Comparison of ENCODE assay signal across 21 cellular contexts in the genomic region with DNA sequence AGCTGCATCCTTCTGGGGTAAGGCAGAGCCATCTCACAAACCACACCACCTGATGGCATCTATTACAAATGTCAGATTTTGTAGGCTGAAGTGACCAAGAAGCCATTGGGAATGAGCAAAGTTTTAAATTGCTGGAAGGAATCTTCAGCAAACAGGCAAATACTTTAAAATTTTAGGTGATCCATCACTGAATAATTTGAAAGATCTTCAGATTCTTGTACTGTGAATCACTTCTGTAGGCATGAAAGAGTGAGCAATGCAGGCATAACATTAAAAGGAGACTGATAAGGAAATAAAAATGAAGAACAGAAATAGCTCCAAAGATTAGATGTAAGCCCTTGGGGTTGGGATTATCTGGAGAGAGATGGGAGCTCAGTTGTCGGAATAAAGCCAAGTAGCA. TPM values are rescaled to one million over a fixed set of nuclear protein-coding genes. Genes with fewer than 3 reads are reported as not detected.
DNase-seq lines count a peak whose midpoint lies in the region; ATAC-seq, FAIRE-seq and TF ChIP-seq lines count a peak whose summit lies in the region.
"Had no signal": no experiment of that assay in that cellular context is flagged by ENCODE, and none has a peak within 500 bp of the region (broad histone marks: within the 10 kb centered on the region; RNA-seq: fewer than 3 reads in every experiment).

No MANE protein-coding gene starts in this region.

- H3K79me1 ChIP-seq in IMR-90 (ENCODE audit: low read depth in 1 of 2, low read length in 2 of 2): no peaks in the 10 kb centered on the region

- H4K5ac ChIP-seq in IMR-90 (ENCODE audit: low read depth, low read length): no peak overlapping the region

- H2AFZ ChIP-seq in IMR-90 (replicated peaks; ENCODE audit: low read length, poor library complexity): peak overlapping the region; percentile 62
- no peak overlapping the region for H2AFZ ChIP-seq in astrocyte (ENCODE audit: low read depth, low read length)

- peak overlapping the region; percentile 54; the same call in 2 of the 3 replicates for H2BK15ac ChIP-seq in IMR-90 (ENCODE audit: low read depth, low read length)

- in situ Hi-C loops in IMR-90 (cut with MboI; ENCODE audit: low sequenced_read_pairs): no loop called here

- H2BK120ac ChIP-seq in IMR-90 (ENCODE audit: low read depth, low read length): peak overlapping the region; percentile 45

- no peaks in the 10 kb centered on the region for H3K36me3 ChIP-seq in IMR-90 (ENCODE audit: control insufficient read depth, insufficient read depth, low read length)
- no peaks in the 10 kb centered on the region for H3K36me3 ChIP-seq in astrocyte (ENCODE audit: insufficient read depth, low read length)

- H3K4me3 Mint-ChIP-seq in astrocyte (ENCODE audit: unreplicated experiment): no peak overlapping the region
- H3K4me3 Mint-ChIP-seq: dendritic cell treated with granulocyte-macrophage colony-stimulating factor and Interleukin-4, amounts not matched to agents 40 ng/mL and 50 ng/mL, for 4 days had no signal

- H3K9me3 ChIP-seq in IMR-90 (ENCODE audit: control insufficient read depth, insufficient read depth, low read length): no peaks in the 10 kb centered on the region
- H3K9me3 ChIP-seq in astrocyte (ENCODE audit: insufficient read depth, low read depth, low read length): no peaks in the 10 kb centered on the region

- H4K20me1 ChIP-seq in IMR-90 (ENCODE audit: insufficient read depth, low read length) (no peaks in the 10 kb centered on the region), astrocyte (ENCODE audit: insufficient read depth, low read length) (no peaks in the 10 kb centered on the region)

- H2AK9ac ChIP-seq in IMR-90 (replicated peaks; ENCODE audit: low read depth, low read length, poor library complexity): no peak overlapping the region

- whole genome bisulfite sequencing in IMR-90 (ENCODE audit: extremely low coverage in 2 of 2, insufficient read length in 1 of 2), 2 experiments: no CpG with 5 or more reads among the region's 1 CpG

- H3K4me1 ChIP-seq in IMR-90 (ENCODE audit: control insufficient read depth, insufficient read depth, low read length) (peaks cover 3% of the 10 kb centered on the region; the same call in 1 of the 2 replicates), astrocyte (ENCODE audit: insufficient read depth, low read length) (peaks cover 20% of the 10 kb centered on the region)

- no peak overlapping the region for H3K56ac ChIP-seq in IMR-90 (ENCODE audit: extremely low read depth, insufficient read depth, low read length)

- no peaks in the 10 kb centered on the region for H3K9me3 Mint-ChIP-seq in astrocyte (ENCODE audit: unreplicated experiment)
- H3K9me3 Mint-ChIP-seq: activated T-helper 2 cell treated with anti-CD3 and anti-CD28 coated beads, Interferon-gamma antibody, Interleukin-2, Interleukin-4, amounts not matched to agents 10 μg/mL and 5 μg/mL and 100 μg/mL, durations not matched to agents 14 hours and 24 hours and 36 hours; dendritic cell treated with granulocyte-macrophage colony-stimulating factor and Interleukin-4, amounts not matched to agents 40 ng/mL and 50 ng/mL, for 4 days had no signal

- H3K36me3 Mint-ChIP-seq in astrocyte (ENCODE audit: low read depth, unreplicated experiment): no peaks in the 10 kb centered on the region

- H2BK5ac ChIP-seq in IMR-90 (ENCODE audit: low read depth, low read length, poor library complexity, severe bottlenecking): no peak overlapping the region

- no peak overlapping the region; the same call in 1 of the 2 replicates for H3K18ac ChIP-seq in IMR-90 (ENCODE audit: low read depth, low read length)

- no peak overlapping the region for H2AK5ac ChIP-seq in IMR-90 (ENCODE audit: low read depth, low read length)

- H3K27ac ChIP-seq in IMR-90 (ENCODE audit: insufficient read depth, low read length) (no peak overlapping the region), astrocyte (ENCODE audit: low read depth, low read length) (no peak overlapping the region)

- peak; percentile 69 for FAIRE-seq in astrocyte (lab: Jason Lieb, UNC)
- FAIRE-seq: urothelium cell line had no signal

- 0 out of 2 replicates have a peak overlapping the region, but pooled peaks have one; percentile 13 for H3K14ac ChIP-seq in IMR-90 (replicated peaks; ENCODE audit: low read depth, low read length)

- H3K4ac ChIP-seq in IMR-90 (ENCODE audit: low read depth, low read length): peak overlapping the region; percentile 62

- H4K8ac ChIP-seq in IMR-90 (ENCODE audit: low read depth in 2 of 2, low read length in 2 of 2): peak overlapping the region in 1 of 2 experiments; percentile 72; a peak in 2 of 4 replicates

- peak; percentile 60 for DNase-seq in AG08395 (ENCODE audit: low spot score)
- peak; percentile 51 for DNase-seq in IMR-90
- peak; percentile 66 for DNase-seq in astrocyte (ENCODE audit: low read depth)
- peak; percentile 40 for DNase-seq in kidney glomerular epithelial cell (lab: John Stamatoyannopoulos, UW)
- DNase-seq in NCI-H345 (lab: John Stamatoyannopoulos, UW): no peak
- no peak for DNase-seq in middle frontal gyrus (ENCODE audit: extremely low spot score, low spot score)
- DNase-seq in SIG-M5 treated with dmso at 0.1 percent for 504 hours (lab: John Stamatoyannopoulos, UW; ENCODE audit: unreplicated experiment): no peak
- DNase-seq: activated CD4-positive, CD25-positive, alpha-beta regulatory T cell; activated CD8-positive, alpha-beta memory T cell treated with anti-CD3 and anti-CD28 coated beads for 24 hours; anterior cingulate cortex; hippocampal formation; left cardiac atrium; NCI-H510A treated with DMSO at 0.1 percent for 48 hours; posterior cingulate gyrus; stimulated activated CD4-positive, alpha-beta T cell treated with anti-CD3 and anti-CD28 coated beads, Interleukin-12 subunit alpha, Interleukin-12 subunit beta, amount 100 ng/mL, for 4 hours; stimulated activated naive CD8-positive, alpha-beta T cell treated with anti-CD3 and anti-CD28 coated beads, Interleukin-15, Interleukin-2, amounts not matched to agents 100 U/mL and 50 U/mL, for 24 hours had no signal

- ATAC-seq in IMR-90 (ENCODE audit: low read depth): peak; percentile 56; the same call in 1 of the 2 replicates
- ATAC-seq in HG02852 (IDR thresholded peaks at IDR 0.05; ENCODE audit: unreplicated experiment): no peak
- ATAC-seq: stimulated activated naive CD8-positive, alpha-beta T cell treated with anti-CD3 and anti-CD28 coated beads, Interleukin-15, Interleukin-2, amounts not matched to agents 100 U/mL and 50 U/mL, for 24 hours had no signal

- BruUV-seq in IMR-90 (replicated peaks; lab: Mats Ljungman, UMichigan): no TSS peak

- intact Hi-C loops in IMR-90 (cut with micrococcal nuclease): no loop called here

- H3K4me3 ChIP-seq in IMR-90 (ENCODE audit: insufficient read depth, low read depth, low read length) (no peak overlapping the region), astrocyte (ENCODE audit: insufficient read depth, low read depth, low read length) (no peak overlapping the region)

- TF ChIP-seq RAD21 in IMR-90 (IDR thresholded peaks at IDR 0.05; ENCODE audit: low read length): no peak

- peak overlapping the region; percentile 70 for H2BK20ac ChIP-seq in IMR-90 (ENCODE audit: low read depth, low read length)

- H3K4me2 ChIP-seq in IMR-90 (ENCODE audit: low read depth, low read length): no peak overlapping the region
- H3K4me2 ChIP-seq in astrocyte (ENCODE audit: low read length): peak overlapping the region; percentile 51

- TF ChIP-seq POLR2A in IMR-90 (IDR thresholded peaks at IDR 0.05; ENCODE audit: low read depth, low read length): no peak

- H3K27me3 Mint-ChIP-seq in astrocyte (ENCODE audit: low read depth, unreplicated experiment): peaks cover 12% of the 10 kb centered on the region

- H4K91ac ChIP-seq in IMR-90 (ENCODE audit: insufficient read depth, low read depth, low read length): peak overlapping the region; percentile 70

- H3K9ac ChIP-seq in IMR-90 (ENCODE audit: low read depth, low read length) (no peak overlapping the region), astrocyte (ENCODE audit: low read length) (no peak overlapping the region)

- no peaks in the 10 kb centered on the region for H3K79me2 ChIP-seq in astrocyte (ENCODE audit: insufficient read depth, low read length)

- TF ChIP-seq CTCF in IMR-90 (conservative IDR thresholded peaks at IDR 0.05; ENCODE audit: low read depth, low read length) (no peak), astrocyte (IDR thresholded peaks at IDR 0.05; ENCODE audit: insufficient read depth, low read depth, low read length) (no peak)

- POLR2A ChIA-PET in IMR-90 (lab: Charles Lee; ENCODE audit: unreplicated experiment): no interaction called here

- H3K4me1 Mint-ChIP-seq in astrocyte (ENCODE audit: low read depth, unreplicated experiment): peaks cover 12% of the 10 kb centered on the region

- dilution Hi-C loops in IMR-90 (cut with HindIII; ENCODE audit: low sequenced_read_pairs, unreplicated experiment): no loop called here

- H3K27me3 ChIP-seq in IMR-90 (ENCODE audit: control insufficient read depth, insufficient read depth, low read length): peaks cover 11% of the 10 kb centered on the region
- H3K27me3 ChIP-seq in astrocyte (ENCODE audit: insufficient read depth, low read length): no peaks in the 10 kb centered on the region

- no peak overlapping the region; the same call in 1 of the 2 replicates for H3K23ac ChIP-seq in IMR-90 (ENCODE audit: low read depth, low read length)

- peak overlapping the region; percentile 15 for H3K27ac Mint-ChIP-seq in astrocyte (ENCODE audit: unreplicated experiment)
- H3K27ac Mint-ChIP-seq: activated T-helper 2 cell treated with anti-CD3 and anti-CD28 coated beads, Interferon-gamma antibody, Interleukin-2, Interleukin-4, amounts not matched to agents 10 μg/mL and 5 μg/mL and 100 μg/mL, durations not matched to agents 14 hours and 24 hours and 36 hours; dendritic cell treated with granulocyte-macrophage colony-stimulating factor and Interleukin-4, amounts not matched to agents 40 ng/mL and 50 ng/mL, for 4 days had no signal

- 0 out of 2 replicates have a peak, but pooled peaks cover 7% of the 10 kb centered on the region for H3K9me1 ChIP-seq in IMR-90 (ENCODE audit: insufficient read depth, low read length)

- CTCF ChIA-PET in IMR-90 (lab: Yijun Ruan, JAX): interaction anchor here (1.0 kb wide), 1 partner anchor 11 kb away, joined by 4 read pairs; no protein-coding TSS in a partner anchor

TF ChIP-seq in IMR-90, 13 proteins besides CTCF, POLR2A, EP300 and RAD21 (continues in another document):
- TF ChIP-seq MXI1 (IDR thresholded peaks at IDR 0.05; ENCODE audit: borderline replicate concordance, low read depth, low read length) (no peak), BHLHE40 (IDR thresholded peaks at IDR 0.05; ENCODE audit: low read depth, low read length) (no peak)

RNA-seq across cellular contexts. Expression of a gene that starts 36.0 kb away (rescaled TPM):
- total RNA-seq in IMR-90 (2012; rRNA removed): not detected in 2 replicates
- polyA plus RNA-seq in IMR-90 (2012; rRNA removed): not detected in 2 replicates
- not detected in 2 replicates for polyA plus RNA-seq in IMR-90 (2012; cell fraction: cytosol; rRNA removed)
- 0.24 TPM in 1 of 2 replicates, not detected in the other for polyA plus RNA-seq in IMR-90 (2012; cell fraction: nucleus; rRNA removed; ENCODE audit: low replicate concordance)
- total RNA-seq in astrocyte: not detected in 2 replicates
- total RNA-seq: activated T-helper 2 cell treated with anti-CD3 and anti-CD28 coated beads, Interferon-gamma antibody, Interleukin-2, Interleukin-4, amounts not matched to agents 10 μg/mL and 5 μg/mL and 100 μg/mL, durations not matched to agents 14 hours and 24 hours and 36 hours; T-helper 1 cell treated with Interleukin-12 subunit alpha and Interleukin-12 subunit beta and Interleukin-4 antibody, amounts not matched to agents 30 ng/mL and 1 ng/mL, for 36 hours had no signal

Comparison
In these comparisons a context has a peak if more than half of its experiments do, and no peak if none do; other contexts are left out.
1. DNase-seq: peak in AG08395 (single experiment), IMR-90 (single experiment), astrocyte (single experiment) and kidney glomerular epithelial cell (single experiment); none in NCI-H345 (single experiment), middle frontal gyrus (single experiment) and SIG-M5 treated with dmso at 0.1 percent for 504 hours (single experiment).